Comparison of ENCODE assay signal across 15 cellular contexts in genomic region chr5:156411131-156411727, GRCh38.
DNase-seq lines count a peak whose midpoint lies in the region; ATAC-seq and TF ChIP-seq lines count a peak whose summit lies in the region.
"Had no signal": no experiment of that assay in that cellular context is flagged by ENCODE, and none has a peak within 500 bp of the region (broad histone marks: within the 10 kb centered on the region; RNA-seq: fewer than 3 reads in every experiment).

No MANE protein-coding gene starts in this region.

- H3K4me3 ChIP-seq in AG09309 (ENCODE audit: control insufficient read depth, low read depth, low read length) (peak overlapping the region; percentile 11; the same call in 1 of the 2 replicates), fibroblast of lung (replicated peaks in 1 of 4; ENCODE audit: control extremely low read depth in 1 of 4, insufficient read depth in 1 of 4, low read depth in 3 of 4, low read length in 4 of 4) (peak overlapping the region in 2 of 4 experiments; percentile 8 to 23)

- peaks cover 58% of the 10 kb centered on the region for H3K4me1 Mint-ChIP-seq in osteocyte (ENCODE audit: unreplicated experiment)
- H3K4me1 Mint-ChIP-seq in activated CD4-positive, alpha-beta memory T cell treated with anti-CD3 and anti-CD28 coated beads, Interleukin-2, amount 10 ng/mL, durations not matched to agents 7 days and 5 days, result no peaks in the 10 kb centered on the region
- H3K4me1 Mint-ChIP-seq: stimulated activated memory B cell treated with anti-CD40 and anti-IgM and Interleukin-4, amounts not matched to agents 10 μg/mL and 1 μg/mL and 100 μg/mL, for 72 hours had no signal

- no peaks in the 10 kb centered on the region for H3K9me3 ChIP-seq in fibroblast of lung (ENCODE audit: control insufficient read depth, insufficient read depth, low read depth, low read length)

- CTCF ChIA-PET in activated CD4-positive, alpha-beta memory T cell treated with anti-CD3 and anti-CD28 coated beads, Interleukin-2, amount 10 ng/mL, durations not matched to agents 7 days and 5 days (lab: Charles Lee), result no interaction called here

- H3K27me3 Mint-ChIP-seq in osteocyte (ENCODE audit: unreplicated experiment), result no peaks in the 10 kb centered on the region
- peaks cover 13% of the 10 kb centered on the region for H3K27me3 Mint-ChIP-seq in activated CD4-positive, alpha-beta memory T cell treated with anti-CD3 and anti-CD28 coated beads, Interleukin-2, amount 10 ng/mL, durations not matched to agents 7 days and 5 days
- H3K27me3 Mint-ChIP-seq: stimulated activated memory B cell treated with anti-CD40 and anti-IgM and Interleukin-4, amounts not matched to agents 10 μg/mL and 1 μg/mL and 100 μg/mL, for 72 hours had no signal

- peaks cover 7% of the 10 kb centered on the region for H3K4me1 ChIP-seq in fibroblast of lung (ENCODE audit: control insufficient read depth, extremely low read depth, insufficient read depth, low read length)

- H3K9me3 Mint-ChIP-seq in osteocyte (ENCODE audit: unreplicated experiment), result no peaks in the 10 kb centered on the region
- no peaks in the 10 kb centered on the region for H3K9me3 Mint-ChIP-seq in activated CD4-positive, alpha-beta memory T cell treated with anti-CD3 and anti-CD28 coated beads, Interleukin-2, amount 10 ng/mL, durations not matched to agents 7 days and 5 days
- H3K9me3 Mint-ChIP-seq: effector memory CD8-positive, alpha-beta T cell; stimulated activated memory B cell treated with anti-CD40 and anti-IgM and Interleukin-4, amounts not matched to agents 10 μg/mL and 1 μg/mL and 100 μg/mL, for 72 hours had no signal

- POLR2A ChIA-PET in activated CD4-positive, alpha-beta memory T cell treated with anti-CD3 and anti-CD28 coated beads, Interleukin-2, amount 10 ng/mL, durations not matched to agents 7 days and 5 days (lab: Charles Lee), result no interaction called here

- no peak overlapping the region for H3K27ac ChIP-seq in fibroblast of lung (ENCODE audit: insufficient read depth, low read length)

- H2AFZ ChIP-seq in fibroblast of lung (ENCODE audit: low read length), result peak overlapping the region; percentile 2

- H3K36me3 ChIP-seq in fibroblast of lung (ENCODE audit: control insufficient read depth, insufficient read depth, low read length), result no peaks in the 10 kb centered on the region

- no peaks in the 10 kb centered on the region for H3K36me3 Mint-ChIP-seq in osteocyte (ENCODE audit: unreplicated experiment)
- no peaks in the 10 kb centered on the region for H3K36me3 Mint-ChIP-seq in activated CD4-positive, alpha-beta memory T cell treated with anti-CD3 and anti-CD28 coated beads, Interleukin-2, amount 10 ng/mL, durations not matched to agents 7 days and 5 days (ENCODE audit: low read depth)
- H3K36me3 Mint-ChIP-seq: stimulated activated memory B cell treated with anti-CD40 and anti-IgM and Interleukin-4, amounts not matched to agents 10 μg/mL and 1 μg/mL and 100 μg/mL, for 72 hours had no signal

- ATAC-seq in HG03159 (IDR thresholded peaks at IDR 0.05; ENCODE audit: unreplicated experiment), result no peak
- ATAC-seq: effector memory CD8-positive, alpha-beta T cell; left colon; Panc1; stimulated activated memory B cell treated with anti-CD40 and anti-IgM and Interleukin-4, amounts not matched to agents 10 μg/mL and 1 μg/mL and 100 μg/mL, for 72 hours had no signal

- H3K9ac ChIP-seq in fibroblast of lung (ENCODE audit: insufficient read depth, low read length), result no peak overlapping the region

- H3K27ac Mint-ChIP-seq in osteocyte (ENCODE audit: unreplicated experiment), result peak overlapping the region; percentile 76
- H3K27ac Mint-ChIP-seq in activated CD4-positive, alpha-beta memory T cell treated with anti-CD3 and anti-CD28 coated beads, Interleukin-2, amount 10 ng/mL, durations not matched to agents 7 days and 5 days, result no peak overlapping the region
- H3K27ac Mint-ChIP-seq: effector memory CD8-positive, alpha-beta T cell; stimulated activated memory B cell treated with anti-CD40 and anti-IgM and Interleukin-4, amounts not matched to agents 10 μg/mL and 1 μg/mL and 100 μg/mL, for 72 hours had no signal

- peak overlapping the region; percentile 47 for H3K4me3 Mint-ChIP-seq in osteocyte (ENCODE audit: unreplicated experiment)
- H3K4me3 Mint-ChIP-seq in activated CD4-positive, alpha-beta memory T cell treated with anti-CD3 and anti-CD28 coated beads, Interleukin-2, amount 10 ng/mL, durations not matched to agents 7 days and 5 days, result no peak overlapping the region
- H3K4me3 Mint-ChIP-seq: effector memory CD8-positive, alpha-beta T cell; stimulated activated memory B cell treated with anti-CD40 and anti-IgM and Interleukin-4, amounts not matched to agents 10 μg/mL and 1 μg/mL and 100 μg/mL, for 72 hours had no signal

- H3K27me3 ChIP-seq in fibroblast of lung (ENCODE audit: control insufficient read depth, insufficient read depth, low read length), result no peaks in the 10 kb centered on the region

- H4K20me1 ChIP-seq in fibroblast of lung (ENCODE audit: control insufficient read depth, extremely low read depth, insufficient read depth, low read length), result no peaks in the 10 kb centered on the region

- TF ChIP-seq CTCF in AG09309 (IDR thresholded peaks at IDR 0.05; ENCODE audit: control insufficient read depth, insufficient read depth, low read depth, low read length, missing control alignments), result no peak
- no peak for TF ChIP-seq CTCF in fibroblast of lung (conservative IDR thresholded peaks at IDR 0.05 in 1 of 2, IDR thresholded peaks at IDR 0.05 in 1 of 2; ENCODE audit: low read depth in 1 of 2, low read length in 2 of 2)
- no peak for TF ChIP-seq CTCF in osteocyte (IDR thresholded peaks at IDR 0.05)

- H3K4me2 ChIP-seq in fibroblast of lung (ENCODE audit: extremely low read depth, insufficient read depth, low read length), result peak overlapping the region; percentile 65

- no peaks in the 10 kb centered on the region for H3K79me2 ChIP-seq in fibroblast of lung (ENCODE audit: control insufficient read depth, insufficient read depth, low read length)

- DNase-seq in AG09309 (ENCODE audit: low read depth) (peak; percentile 34), NCI-H2171 treated with DMSO at 0.1 percent for 48 hours (lab: John Stamatoyannopoulos, UW) (peak; percentile 62), fibroblast of lung (ENCODE audit: low read depth in 2 of 2) (peak; percentile 65 to 86), osteocyte (ENCODE audit: extremely low spot score, unreplicated experiment) (no peak), D341Med (ENCODE audit: low spot score) (no peak), inferior parietal cortex (ENCODE audit: extremely low spot score) (no peak)
- no peak for DNase-seq in activated CD4-positive, alpha-beta memory T cell treated with anti-CD3 and anti-CD28 coated beads, Interleukin-2, amount 10 ng/mL, durations not matched to agents 7 days and 5 days
- DNase-seq: activated CD4-positive, CD25-positive, alpha-beta regulatory T cell; activated gamma-delta T cell treated with Interleukin-2 at 50 U/mL for 16 hours; effector memory CD8-positive, alpha-beta T cell; left colon; NCI-H1105 treated with DMSO at 0.1 percent for 48 hours had no signal

Comparison
In these comparisons a context has a peak if more than half of its experiments do, and no peak if none do; other contexts are left out.
1. DNase-seq: peak in AG09309 (single experiment), NCI-H2171 treated with DMSO at 0.1 percent for 48 hours (single experiment) and fibroblast of lung (2 of 2); none in osteocyte (single experiment), activated CD4-positive, alpha-beta memory T cell treated with anti-CD3 and anti-CD28 coated beads, Interleukin-2, amount 10 ng/mL, durations not matched to agents 7 days and 5 days (single experiment), D341Med (single experiment) and inferior parietal cortex (single experiment).